In genomic region chr15:23395832-23396231, GRCh38 we compare ENCODE assay signal across 32 cellular contexts. TPM values are rescaled to one million over a fixed set of nuclear protein-coding genes. Genes with fewer than 3 reads are reported as not detected.
"Had no signal": no experiment of that assay in that cellular context is flagged by ENCODE, and none has a peak within 500 bp of the region (broad histone marks: within the 10 kb centered on the region; RNA-seq: fewer than 3 reads in every experiment).

No MANE protein-coding gene starts in this region.

- H3K4me3 ChIP-seq: coronary artery, heart right ventricle, prostate gland, right lobe of liver, spleen, testis, tibial nerve had no signal

- H3K27ac ChIP-seq: coronary artery, parathyroid adenoma, prostate gland, right lobe of liver, spleen, testis, tibial nerve had no signal

- H3K4me3 Mint-ChIP-seq: endodermal cell; naive thymus-derived CD4-positive, alpha-beta T cell; nephron progenitor cell; stimulated activated memory B cell treated with anti-CD40 and anti-IgM and Interleukin-4, amounts not matched to agents 10 μg/mL and 1 μg/mL and 100 μg/mL, for 72 hours; stimulated activated naive CD8-positive, alpha-beta T cell treated with anti-CD3 and anti-CD28 coated beads, Interleukin-15, Interleukin-2, amounts not matched to agents 100 ng/mL and 50 ng/mL, for 24 hours had no signal

- H3K4me1 Mint-ChIP-seq: endodermal cell; naive thymus-derived CD4-positive, alpha-beta T cell; nephron progenitor cell; stimulated activated memory B cell treated with anti-CD40 and anti-IgM and Interleukin-4, amounts not matched to agents 10 μg/mL and 1 μg/mL and 100 μg/mL, for 72 hours had no signal

- H3K36me3 ChIP-seq: heart right ventricle, prostate gland, right lobe of liver, spleen, tibial nerve had no signal

- DNase-seq: effector CD4-positive, alpha-beta T cell; endodermal cell; erythroblast; foreskin melanocyte; heart right ventricle; hypothalamus; kidney glomerular epithelial cell; naive thymus-derived CD4-positive, alpha-beta T cell; nephron progenitor cell; right lobe of liver; spleen; stimulated activated CD4-positive, alpha-beta T cell treated with anti-CD3 and anti-CD28 coated beads, Interleukin-15, amount 100 ng/mL, for 24 hours; stimulated activated CD4-positive, alpha-beta T cell treated with anti-CD3 and anti-CD28 coated beads, Interleukin-1b, Interleukin-23, amount 100 ng/mL, for 48 hours; stimulated activated CD4-positive, alpha-beta T cell treated with anti-CD3 and anti-CD28 coated beads, Interleukin-4, amount 100 ng/mL, for 24 hours; testis had no signal

- ATAC-seq: heart right ventricle; naive thymus-derived CD4-positive, alpha-beta T cell; right lobe of liver; stimulated activated memory B cell treated with anti-CD40 and anti-IgM and Interleukin-4, amounts not matched to agents 10 μg/mL and 1 μg/mL and 100 μg/mL, for 72 hours had no signal

- H3K4me1 ChIP-seq: parathyroid adenoma, prostate gland, right lobe of liver, spleen, testis, tibial nerve had no signal

- H2AFZ ChIP-seq: parathyroid adenoma had no signal

- H3K9me3 ChIP-seq: heart right ventricle, prostate gland, right lobe of liver, spleen, testis, tibial nerve had no signal

- H3K79me2 ChIP-seq: parathyroid adenoma had no signal

- H3K27ac Mint-ChIP-seq: endodermal cell; naive thymus-derived CD4-positive, alpha-beta T cell; nephron progenitor cell; stimulated activated memory B cell treated with anti-CD40 and anti-IgM and Interleukin-4, amounts not matched to agents 10 μg/mL and 1 μg/mL and 100 μg/mL, for 72 hours; stimulated activated naive CD8-positive, alpha-beta T cell treated with anti-CD3 and anti-CD28 coated beads, Interleukin-15, Interleukin-2, amounts not matched to agents 100 ng/mL and 50 ng/mL, for 24 hours had no signal

- H3K9me3 Mint-ChIP-seq: stimulated activated memory B cell treated with anti-CD40 and anti-IgM and Interleukin-4, amounts not matched to agents 10 μg/mL and 1 μg/mL and 100 μg/mL, for 72 hours; stimulated activated naive CD8-positive, alpha-beta T cell treated with anti-CD3 and anti-CD28 coated beads, Interleukin-15, Interleukin-2, amounts not matched to agents 100 ng/mL and 50 ng/mL, for 24 hours had no signal

- H3K36me3 Mint-ChIP-seq: naive thymus-derived CD4-positive, alpha-beta T cell; stimulated activated memory B cell treated with anti-CD40 and anti-IgM and Interleukin-4, amounts not matched to agents 10 μg/mL and 1 μg/mL and 100 μg/mL, for 72 hours had no signal

- H3K27me3 ChIP-seq: heart right ventricle, right lobe of liver, testis, tibial nerve had no signal

RNA-seq across cellular contexts. Expression of gene GOLGA8S, which starts 41.3 kb away (rescaled TPM):
- total RNA-seq: dermis microvascular lymphatic vessel endothelial cell, lung microvascular endothelial cell had no signal
- polyA plus RNA-seq: naive thymus-derived CD4-positive, alpha-beta T cell had no signal

RNA-seq across cellular contexts. Expression of gene GOLGA6L2, which starts 51.2 kb away (rescaled TPM):
- total RNA-seq: dermis microvascular lymphatic vessel endothelial cell; endodermal cell; endothelial cell of umbilical vein; glomerular endothelial cell; liver; lung microvascular endothelial cell; mesenteric fat pad; mononuclear cell; naive thymus-derived CD4-positive, alpha-beta T cell; omental fat pad; renal cortical epithelial cell; right lobe of liver; spleen; subcutaneous adipose tissue; tibial nerve; ureter had no signal
- polyA plus RNA-seq: endothelial cell of umbilical vein; heart right ventricle; liver; naive thymus-derived CD4-positive, alpha-beta T cell; spleen had no signal
